29 cellular contexts compared by ENCODE assay signal in genomic region chr3:188707396-188708288, GRCh38.
DNase-seq lines count a peak whose midpoint lies in the region; TF ChIP-seq lines count a peak whose summit lies in the region.
"Had no signal": no experiment of that assay in that cellular context is flagged by ENCODE, and none has a peak within 500 bp of the region (broad histone marks: within the 10 kb centered on the region; RNA-seq: fewer than 3 reads in every experiment).

No MANE protein-coding gene starts in this region.

- H3K9me3 Mint-ChIP-seq in endodermal cell = no peaks in the 10 kb centered on the region
- no peaks in the 10 kb centered on the region for H3K9me3 Mint-ChIP-seq in CD8-positive, alpha-beta memory T cell
- H3K9me3 Mint-ChIP-seq: activated CD8-positive, alpha-beta T cell treated with anti-CD3 and anti-CD28 coated beads for 36 hours; HFFc6; mesothelial cell of epicardium; naive thymus-derived CD4-positive, alpha-beta T cell had no signal

- no peaks in the 10 kb centered on the region for H3K4me1 ChIP-seq in endodermal cell (ENCODE audit: control insufficient read depth, insufficient read depth, low read length)
- H3K4me1 ChIP-seq in CD8-positive, alpha-beta memory T cell (ENCODE audit: insufficient read depth, low read length) = no peaks in the 10 kb centered on the region

- H3K4me3 Mint-ChIP-seq in endodermal cell = no peak overlapping the region
- H3K4me3 Mint-ChIP-seq in CD8-positive, alpha-beta memory T cell = no peak overlapping the region
- H3K4me3 Mint-ChIP-seq: activated CD8-positive, alpha-beta T cell treated with anti-CD3 and anti-CD28 coated beads for 36 hours; mesothelial cell of epicardium; naive thymus-derived CD4-positive, alpha-beta T cell; T-helper 17 cell had no signal

- peaks cover 5% of the 10 kb centered on the region for H3K4me1 Mint-ChIP-seq in endodermal cell
- peaks cover 5 to 10% (median 7%) of the 10 kb centered on the region in 3 donors for H3K4me1 Mint-ChIP-seq in CD8-positive, alpha-beta memory T cell

- POLR2A ChIA-PET in CD8-positive, alpha-beta memory T cell (lab: Charles Lee) = no interaction called here

- H3K27ac ChIP-seq in endodermal cell (ENCODE audit: low read depth, low read length) = no peak overlapping the region
- H3K27ac ChIP-seq in CD8-positive, alpha-beta memory T cell (ENCODE audit: low read depth, low read length) = no peak overlapping the region
- H3K27ac ChIP-seq: gastrocnemius medialis, tibial nerve had no signal

- WGBS in endodermal cell (ENCODE audit: insufficient coverage in 1 of 2, insufficient read length in 1 of 2), 2 experiments = 93 to 95% methylated on average over 8 to 12 of the region's 12 CpGs

- no peak overlapping the region for H3K27ac Mint-ChIP-seq in endodermal cell
- no peak overlapping the region for H3K27ac Mint-ChIP-seq in CD8-positive, alpha-beta memory T cell
- H3K27ac Mint-ChIP-seq: activated CD8-positive, alpha-beta T cell treated with anti-CD3 and anti-CD28 coated beads for 36 hours; mesothelial cell of epicardium; T-helper 17 cell had no signal

- no peaks in the 10 kb centered on the region for H3K9me3 ChIP-seq in endodermal cell (ENCODE audit: control insufficient read depth, low read length)
- H3K9me3 ChIP-seq in CD8-positive, alpha-beta memory T cell (ENCODE audit: low read length) = no peaks in the 10 kb centered on the region
- H3K9me3 ChIP-seq: gastrocnemius medialis, tibial nerve had no signal

- CTCF ChIA-PET in CD8-positive, alpha-beta memory T cell (lab: Charles Lee) = no interaction called here

- H3K36me3 Mint-ChIP-seq in endodermal cell (ENCODE audit: low read depth) = peaks cover 2% of the 10 kb centered on the region
- H3K36me3 Mint-ChIP-seq in CD8-positive, alpha-beta memory T cell = peaks cover 13 to 14% (median 13%) of the 10 kb centered on the region in 3 donors

- DNase-seq in NCI-H187 treated with DMSO at 0.1 percent for 48 hours (lab: John Stamatoyannopoulos, UW) (peak; percentile 1), NCI-H187 (lab: John Stamatoyannopoulos, UW) (no peak), DMS153 treated with DMSO at 0.1 percent for 48 hours (lab: John Stamatoyannopoulos, UW; ENCODE audit: unreplicated experiment) (peak; percentile 53), dermis microvascular lymphatic vessel endothelial cell (ENCODE audit: low read depth in 2 of 2) (peak; percentile 51 to 74), lung microvascular endothelial cell (ENCODE audit: low read depth in 2 of 2) (peak; percentile 59 to 77), NCI-H2107 (lab: John Stamatoyannopoulos, UW) (no peak), endodermal cell (no peak)
- DNase-seq in CD8-positive, alpha-beta memory T cell = no peak
- DNase-seq: activated CD4-positive, CD25-positive, alpha-beta regulatory T cell treated with anti-CD3 and anti-CD28 coated beads, Interleukin-2, amount 50 U/mL, for 72 hours; activated CD8-positive, alpha-beta T cell treated with anti-CD3 and anti-CD28 coated beads for 36 hours; activated gamma-delta T cell; activated T-cell treated with anti-CD3 and anti-CD28 coated beads for 4 hours; AML-193; effector CD8-positive, alpha-beta T cell; gastrocnemius medialis; GOT3; HFFc6; Karpas-422; naive thymus-derived CD4-positive, alpha-beta T cell; NCI-H146; NCI-H510A; OCI-M1; small intestine; stimulated activated CD4-positive, alpha-beta T cell treated with anti-CD3 and anti-CD28 coated beads, Interleukin-1b, Interleukin-23, amount 100 ng/mL, for 48 hours; stimulated activated CD8-positive, alpha-beta memory T cell treated with anti-CD3 and anti-CD28 coated beads, Interleukin-4, amount 100 ng/mL, for 48 hours; T-helper 17 cell had no signal

- peaks cover 21% of the 10 kb centered on the region for H3K36me3 ChIP-seq in endodermal cell (ENCODE audit: control insufficient read depth, insufficient read depth, low read length)
- H3K36me3 ChIP-seq in CD8-positive, alpha-beta memory T cell (ENCODE audit: insufficient read depth, low read length) = no peaks in the 10 kb centered on the region
- H3K36me3 ChIP-seq: gastrocnemius medialis, tibial nerve had no signal

- H3K27me3 Mint-ChIP-seq in endodermal cell (ENCODE audit: insufficient read depth) = no peaks in the 10 kb centered on the region
- H3K27me3 Mint-ChIP-seq in CD8-positive, alpha-beta memory T cell = no peaks in the 10 kb centered on the region
- H3K27me3 Mint-ChIP-seq: activated CD8-positive, alpha-beta T cell treated with anti-CD3 and anti-CD28 coated beads for 36 hours; naive thymus-derived CD4-positive, alpha-beta T cell; T-helper 17 cell had no signal

- H3K4me3 ChIP-seq in endodermal cell (ENCODE audit: low read length) = no peak overlapping the region
- no peak overlapping the region for H3K4me3 ChIP-seq in CD8-positive, alpha-beta memory T cell (ENCODE audit: low read length)
- H3K4me3 ChIP-seq: gastrocnemius medialis, GM12878, tibial nerve had no signal

- H3K9ac ChIP-seq in endodermal cell (ENCODE audit: extremely low read depth, low read length, poor library complexity, severe bottlenecking) = no peak overlapping the region

- no peak for TF ChIP-seq CTCF in endodermal cell (conservative IDR thresholded peaks at IDR 0.05)

- H3K27me3 ChIP-seq in endodermal cell (ENCODE audit: control insufficient read depth, insufficient read depth, low read length, poor library complexity, severe bottlenecking) = no peaks in the 10 kb centered on the region
- no peaks in the 10 kb centered on the region for H3K27me3 ChIP-seq in CD8-positive, alpha-beta memory T cell (ENCODE audit: insufficient read depth, low read length, poor library complexity, severe bottlenecking)
- H3K27me3 ChIP-seq: gastrocnemius medialis, tibial nerve had no signal

Comparison
In these comparisons a context has a peak if more than half of its experiments do, and no peak if none do; other contexts are left out.
1. DNase-seq: peak in NCI-H187 treated with DMSO at 0.1 percent for 48 hours (single experiment), DMS153 treated with DMSO at 0.1 percent for 48 hours (single experiment), dermis microvascular lymphatic vessel endothelial cell (2 of 2) and lung microvascular endothelial cell (2 of 2); none in NCI-H187 (0 of 2), NCI-H2107 (single experiment), endodermal cell (single experiment) and CD8-positive, alpha-beta memory T cell (0 of 5).